13 cellular contexts compared by ENCODE assay signal in the genomic region with DNA sequence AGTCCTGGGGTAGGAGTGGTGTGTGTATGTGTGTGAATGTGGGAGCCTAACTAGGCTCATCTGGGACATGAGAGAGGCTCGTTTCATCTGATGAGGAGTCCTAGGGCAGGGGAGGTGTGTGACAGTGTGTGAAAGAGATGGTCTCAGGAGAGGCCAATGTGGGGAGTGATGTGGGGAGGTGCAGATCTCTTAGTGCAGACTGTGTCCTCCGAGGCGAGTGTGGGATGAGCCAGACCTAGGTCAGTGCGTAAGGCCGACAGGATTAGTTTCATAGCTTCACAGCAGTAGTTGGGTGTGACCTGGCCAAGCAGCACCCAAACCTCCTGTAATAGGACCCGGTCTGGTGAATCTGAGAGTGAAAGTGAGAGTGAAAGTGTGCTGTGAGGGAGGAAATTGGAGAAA.
A peak's percentile ranks its signal among the peaks of the same experiment; 100 is the strongest.
DNase-seq lines count a peak whose midpoint lies in the region; ATAC-seq and TF ChIP-seq lines count a peak whose summit lies in the region.
"Had no signal": no experiment of that assay in that cellular context is flagged by ENCODE, and none has a peak within 500 bp of the region (broad histone marks: within the 10 kb centered on the region; RNA-seq: fewer than 3 reads in every experiment).

No MANE protein-coding gene starts in this region.

- no peaks in the 10 kb centered on the region for H3K36me3 Mint-ChIP-seq in stimulated activated effector memory CD8-positive, alpha-beta T cell treated with anti-CD3 and anti-CD28 coated beads, Interleukin-12 subunit alpha, Interleukin-12 subunit beta, amount 100 ng/mL, for 72 hours

- H3K4me3 ChIP-seq in ovary = no peak overlapping the region
- H3K4me3 ChIP-seq: HAP-1, suprapubic skin had no signal

- DNase-seq in stimulated activated effector memory CD8-positive, alpha-beta T cell treated with anti-CD3 and anti-CD28 coated beads, Interleukin-12 subunit alpha, Interleukin-12 subunit beta, amount 100 ng/mL, for 72 hours (ENCODE audit: low spot score in 2 of 2) = peak in 1 of 2 donors; percentile 40
- DNase-seq in NCI-H748 treated with DMSO at 0.1 percent for 48 hours (lab: John Stamatoyannopoulos, UW) (no peak), ovary (no peak), SK-N-DZ (ENCODE audit: low spot score) (no peak)
- DNase-seq: brain microvascular endothelial cell; DMS79; NCI-H526; stimulated activated CD4-positive, alpha-beta T cell treated with anti-CD3 and anti-CD28 coated beads, Interleukin-2, amount 100 ng/mL, for 24 hours had no signal

- WGBS in ovary, 3 donors = 91 to 96% (median 92%) methylated on average over 6 of the region's 6 CpGs

- TF ChIP-seq POLR2A in ovary (IDR thresholded peaks at IDR 0.05) = no peak

- no peak for TF ChIP-seq EP300 in ovary (IDR thresholded peaks at IDR 0.05)

- H3K4me1 Mint-ChIP-seq in stimulated activated effector memory CD8-positive, alpha-beta T cell treated with anti-CD3 and anti-CD28 coated beads, Interleukin-12 subunit alpha, Interleukin-12 subunit beta, amount 100 ng/mL, for 72 hours = peaks cover 16% of the 10 kb centered on the region

- TF ChIP-seq CTCF in ovary (IDR thresholded peaks at IDR 0.05) = no peak

- H3K4me3 Mint-ChIP-seq in stimulated activated effector memory CD8-positive, alpha-beta T cell treated with anti-CD3 and anti-CD28 coated beads, Interleukin-12 subunit alpha, Interleukin-12 subunit beta, amount 100 ng/mL, for 72 hours = no peak overlapping the region

- no peaks in the 10 kb centered on the region for H3K27me3 ChIP-seq in ovary
- H3K27me3 ChIP-seq: brain microvascular endothelial cell, suprapubic skin had no signal

- H3K36me3 ChIP-seq in ovary = no peaks in the 10 kb centered on the region
- H3K36me3 ChIP-seq: brain microvascular endothelial cell, HAP-1, suprapubic skin had no signal

- no peaks in the 10 kb centered on the region for H3K4me1 ChIP-seq in ovary (ENCODE audit: insufficient read depth)
- H3K4me1 ChIP-seq: HAP-1, suprapubic skin had no signal

- no peak overlapping the region for H3K27ac Mint-ChIP-seq in stimulated activated effector memory CD8-positive, alpha-beta T cell treated with anti-CD3 and anti-CD28 coated beads, Interleukin-12 subunit alpha, Interleukin-12 subunit beta, amount 100 ng/mL, for 72 hours

- H3K9me3 ChIP-seq in ovary = no peaks in the 10 kb centered on the region
- H3K9me3 ChIP-seq: HAP-1, suprapubic skin had no signal

- intact Hi-C loops in ovary (cut with DNase I) = no loop called here

- ATAC-seq in GM19025 (IDR thresholded peaks at IDR 0.05; ENCODE audit: low read depth, unreplicated experiment) = peak; percentile 82
- ATAC-seq in GM21717 (IDR thresholded peaks at IDR 0.05; ENCODE audit: unreplicated experiment) = peak; percentile 85
- peak; percentile 47 for ATAC-seq in HG03139 (IDR thresholded peaks at IDR 0.05; ENCODE audit: unreplicated experiment)
- peak; percentile 31 for ATAC-seq in stimulated activated effector memory CD8-positive, alpha-beta T cell treated with anti-CD3 and anti-CD28 coated beads, Interleukin-12 subunit alpha, Interleukin-12 subunit beta, amount 100 ng/mL, for 72 hours

- H3K9me3 Mint-ChIP-seq in stimulated activated effector memory CD8-positive, alpha-beta T cell treated with anti-CD3 and anti-CD28 coated beads, Interleukin-12 subunit alpha, Interleukin-12 subunit beta, amount 100 ng/mL, for 72 hours = no peaks in the 10 kb centered on the region

- no peak overlapping the region for H3K27ac ChIP-seq in ovary
- H3K27ac ChIP-seq: brain microvascular endothelial cell, suprapubic skin had no signal

Comparison
In these comparisons a context has a peak if more than half of its experiments do, and no peak if none do; other contexts are left out.
1. ATAC-seq: peak in every context shown above with its lines; median percentile 85 in GM21717; 82 in GM19025; 47 in HG03139; 31 in stimulated activated effector memory CD8-positive, alpha-beta T cell treated with anti-CD3 and anti-CD28 coated beads, Interleukin-12 subunit alpha, Interleukin-12 subunit beta, amount 100 ng/mL, for 72 hours.